ENCODE assay signal across 1 cellular context in the genomic region with DNA sequence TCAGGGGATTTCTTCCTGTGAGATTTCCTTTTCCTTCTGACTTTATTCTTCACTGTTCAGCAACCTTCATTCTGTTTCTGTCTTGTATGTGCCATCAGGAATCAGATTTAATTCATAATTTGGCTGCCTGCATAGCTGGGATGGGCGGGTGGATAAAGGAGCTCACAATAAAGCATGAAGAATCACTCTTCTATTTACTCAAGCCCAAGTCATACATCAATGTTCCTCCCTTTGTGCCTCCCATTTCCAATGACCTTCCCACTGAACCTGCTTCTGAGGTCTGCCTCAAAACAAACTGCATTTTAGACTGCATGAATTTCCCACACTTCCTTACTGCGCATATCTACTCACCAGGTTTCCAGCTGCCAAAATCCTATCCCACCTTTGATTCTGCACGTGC.
TF ChIP-seq lines count a peak whose summit lies in the region.

No MANE protein-coding gene starts in this region.

TF ChIP-seq in HCT116, 20 proteins besides CTCF, POLR2A, EP300 and RAD21 (continued from another document):
- TF ChIP-seq, protein P1, sequence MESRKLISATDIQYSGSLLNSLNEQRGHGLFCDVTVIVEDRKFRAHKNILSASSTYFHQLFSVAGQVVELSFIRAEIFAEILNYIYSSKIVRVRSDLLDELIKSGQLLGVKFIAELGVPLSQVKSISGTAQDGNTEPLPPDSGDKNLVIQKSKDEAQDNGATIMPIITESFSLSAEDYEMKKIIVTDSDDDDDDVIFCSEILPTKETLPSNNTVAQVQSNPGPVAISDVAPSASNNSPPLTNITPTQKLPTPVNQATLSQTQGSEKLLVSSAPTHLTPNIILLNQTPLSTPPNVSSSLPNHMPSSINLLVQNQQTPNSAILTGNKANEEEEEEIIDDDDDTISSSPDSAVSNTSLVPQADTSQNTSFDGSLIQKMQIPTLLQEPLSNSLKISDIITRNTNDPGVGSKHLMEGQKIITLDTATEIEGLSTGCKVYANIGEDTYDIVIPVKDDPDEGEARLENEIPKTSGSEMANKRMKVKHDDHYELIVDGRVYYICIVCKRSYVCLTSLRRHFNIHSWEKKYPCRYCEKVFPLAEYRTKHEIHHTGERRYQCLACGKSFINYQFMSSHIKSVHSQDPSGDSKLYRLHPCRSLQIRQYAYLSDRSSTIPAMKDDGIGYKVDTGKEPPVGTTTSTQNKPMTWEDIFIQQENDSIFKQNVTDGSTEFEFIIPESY (IDR thresholded peaks at IDR 0.05; ENCODE audit: extremely low read depth, insufficient replicate concordance, low read length) = no peak
- TF ChIP-seq SRF (IDR thresholded peaks at IDR 0.05; ENCODE audit: low read depth) (no peak), SP1 (IDR thresholded peaks at IDR 0.05; ENCODE audit: low read depth) (no peak), FOSL1 (IDR thresholded peaks at IDR 0.05; ENCODE audit: low read depth) (no peak)
TF ChIP-seq in HCT116: peak in this region for 0.
